Comparison of ENCODE assay signal across 9 cellular contexts in the genomic region with DNA sequence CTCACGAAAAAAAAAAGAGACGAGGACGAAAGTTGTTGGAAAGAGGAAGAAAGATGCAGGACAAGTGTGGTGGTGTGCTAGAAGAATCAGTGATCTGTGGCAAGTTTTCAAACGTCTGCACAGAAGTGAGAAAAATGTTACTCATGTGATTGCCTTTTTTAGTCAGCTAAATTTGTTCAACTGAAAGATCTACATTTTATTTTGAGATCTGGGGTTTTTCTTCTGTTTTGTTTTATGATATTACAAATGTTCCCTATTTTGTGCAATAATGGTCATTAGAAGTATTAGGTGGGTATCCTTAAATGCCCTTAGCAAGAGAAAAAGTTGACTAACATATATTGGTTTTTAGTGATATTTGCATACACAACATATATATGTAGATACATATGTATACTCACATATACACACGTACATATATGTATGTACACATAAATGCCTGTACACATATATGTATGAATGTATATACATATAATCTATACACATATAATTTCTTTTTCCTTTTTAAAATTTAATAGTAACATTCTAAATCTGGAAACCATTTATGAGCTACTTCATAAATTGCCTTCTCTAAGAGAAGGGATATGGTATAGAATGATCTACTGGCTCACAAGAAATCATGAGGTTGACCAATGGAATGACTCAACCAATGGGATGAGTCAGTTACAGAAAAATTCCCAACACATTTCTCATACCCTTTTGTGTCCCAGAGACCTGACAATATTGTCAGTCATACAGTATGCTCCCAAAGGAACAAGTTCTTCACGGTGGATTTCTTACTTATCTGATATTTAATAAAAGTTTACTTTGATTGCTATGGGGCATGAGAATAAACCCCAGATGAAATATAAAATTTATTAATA. TPM values are rescaled to one million over a fixed set of nuclear protein-coding genes. Genes with fewer than 3 reads are reported as not detected.
DNase-seq lines count a peak whose midpoint lies in the region; ATAC-seq lines count a peak whose summit lies in the region.
"Had no signal": no experiment of that assay in that cellular context is flagged by ENCODE, and none has a peak within 500 bp of the region (broad histone marks: within the 10 kb centered on the region; RNA-seq: fewer than 3 reads in every experiment).

No MANE protein-coding gene starts in this region.

- no peaks in the 10 kb centered on the region for H3K9me3 ChIP-seq in aorta (ENCODE audit: control insufficient read depth, low read length)
- H3K9me3 ChIP-seq: neutrophil had no signal

- ATAC-seq in GM19372 (IDR thresholded peaks at IDR 0.05; ENCODE audit: low read depth, unreplicated experiment) (peak; percentile 78), HG03097 (IDR thresholded peaks at IDR 0.05; ENCODE audit: low FRiP score, unreplicated experiment) (peak; percentile 82), aorta (ENCODE audit: low FRiP score) (no peak)
- ATAC-seq: activated naive CD8-positive, alpha-beta T cell treated with anti-CD3 and anti-CD28 coated beads, Interleukin-2, amount 50 U/mL, for 24 hours had no signal

- no peaks in the 10 kb centered on the region for H3K27me3 ChIP-seq in aorta (ENCODE audit: control insufficient read depth in 1 of 2, insufficient read depth in 2 of 2, low read length in 1 of 2)
- H3K27me3 ChIP-seq: neutrophil had no signal

- 70 to 73% methylated on average over 6 of the region's 6 CpGs for WGBS in aorta, 2 donors

- H3K36me3 ChIP-seq in aorta (ENCODE audit: control insufficient read depth in 1 of 2, insufficient read depth in 2 of 2, low read length in 1 of 2), result no peaks in the 10 kb centered on the region
- H3K36me3 ChIP-seq: neutrophil had no signal

- H3K4me3 ChIP-seq in aorta (ENCODE audit: low read length in 2 of 2), result no peak overlapping the region

- intact Hi-C loops in aorta (cut with DNase I), result no loop called here

- H3K4me1 ChIP-seq in aorta (ENCODE audit: control insufficient read depth in 1 of 2, insufficient read depth in 2 of 2, low read length in 2 of 2), result no peaks in the 10 kb centered on the region

- no peak overlapping the region for H3K27ac ChIP-seq in aorta (ENCODE audit: low read depth in 1 of 2, low read length in 2 of 2)
- H3K27ac ChIP-seq: neutrophil had no signal

- DNase-seq in SW480 (ENCODE audit: low spot score) (peak; percentile 65), stromal cell of bone marrow (ENCODE audit: low read depth) (peak; percentile 73), aorta (no peak), T-helper 9 cell (no peak)
- DNase-seq in activated CD4-positive, CD25-positive, alpha-beta regulatory T cell treated with anti-CD3 and anti-CD28 coated beads, Interleukin-2, amount 50 U/mL, for 72 hours, result no peak
- DNase-seq: activated naive CD8-positive, alpha-beta T cell treated with anti-CD3 and anti-CD28 coated beads, Interleukin-2, amount 50 U/mL, for 24 hours had no signal

RNA-seq across cellular contexts. Expression of gene SLC39A12, which starts 38.4 kb away (rescaled TPM):
- total RNA-seq in aorta, result under 1 TPM; 0.27 to 0.32 TPM
- polyA plus RNA-seq in aorta, result not detected

Comparison
In these comparisons a context has a peak if more than half of its experiments do, and no peak if none do; other contexts are left out.
1. DNase-seq: peak in SW480 (single experiment) and stromal cell of bone marrow (single experiment); none in aorta (0 of 2), activated CD4-positive, CD25-positive, alpha-beta regulatory T cell treated with anti-CD3 and anti-CD28 coated beads, Interleukin-2, amount 50 U/mL, for 72 hours (single experiment) and T-helper 9 cell (single experiment).